10 cellular contexts compared by ENCODE assay signal in genomic region chr17:82246365-82247174, GRCh38. TPM values are rescaled to one million over a fixed set of nuclear protein-coding genes. Genes with fewer than 3 reads are reported as not detected.
A peak's percentile ranks its signal among the peaks of the same experiment; 100 is the strongest.
DNase-seq lines count a peak whose midpoint lies in the region; ATAC-seq and TF ChIP-seq lines count a peak whose summit lies in the region.
"Had no signal": no experiment of that assay in that cellular context is flagged by ENCODE, and none has a peak within 500 bp of the region (broad histone marks: within the 10 kb centered on the region; RNA-seq: fewer than 3 reads in every experiment).

No MANE protein-coding gene starts in this region.

- WGBS in sigmoid colon, 2 donors = 63 to 64% methylated on average over 27 of the region's 27 CpGs

- H3K36me3 ChIP-seq in RWPE2 (ENCODE audit: low read depth) = peaks cover 92% of the 10 kb centered on the region
- peaks cover 50 to 83% (median 58%) of the 10 kb centered on the region in 4 donors for H3K36me3 ChIP-seq in sigmoid colon

- no peak for TF ChIP-seq EP300 in sigmoid colon (IDR thresholded peaks at IDR 0.05)

- TF ChIP-seq POLR2A in sigmoid colon (IDR thresholded peaks at IDR 0.05) = no peak

- intact Hi-C loops in sigmoid colon (cut with DNase I) = loop anchor here (2.0 kb wide), 1 partner anchor 20 kb away; no protein-coding TSS in a partner anchor

- H3K4me1 ChIP-seq in RWPE2 (ENCODE audit: insufficient read depth, poor library complexity, severe bottlenecking) (peaks cover 43% of the 10 kb centered on the region), sigmoid colon (peaks cover 0 to 82% (median 73%) of the 10 kb centered on the region in 4 donors)

- H3K4me3 ChIP-seq in RWPE2 (ENCODE audit: severe bottlenecking) (no peak overlapping the region), sigmoid colon (no peak overlapping the region)
- H3K4me3 ChIP-seq: right lobe of liver had no signal

- H3K9me3 ChIP-seq in RWPE2 (ENCODE audit: severe bottlenecking) = no peaks in the 10 kb centered on the region
- H3K9me3 ChIP-seq in sigmoid colon = no peaks in the 10 kb centered on the region
- H3K9me3 ChIP-seq: right lobe of liver had no signal

- ATAC-seq in RWPE2 (ENCODE audit: low read depth) = peak; percentile 56
- no peak for ATAC-seq in HG02588 (IDR thresholded peaks at IDR 0.05; ENCODE audit: unreplicated experiment)
- ATAC-seq: activated T-cell treated with anti-CD3 and anti-CD28 coated beads, Interleukin-2, amount 50 U/mL, for 4 hours; right lobe of liver had no signal

- DNase-seq in GF-D8 (lab: John Stamatoyannopoulos, UW) (peak; percentile 49), RWPE2 (ENCODE audit: low spot score) (peak; percentile 96), fibroblast of gingiva (ENCODE audit: low read depth) (peak; percentile 54), sigmoid colon (no peak), DMS153 (lab: John Stamatoyannopoulos, UW) (no peak), NCI-H146 treated with DMSO at 0.1 percent for 48 hours (lab: John Stamatoyannopoulos, UW; ENCODE audit: unreplicated experiment) (no peak)
- no peak for DNase-seq in stimulated activated CD4-positive, alpha-beta T cell treated with anti-CD3 and anti-CD28 coated beads, Interleukin-2, amount 100 ng/mL, for 24 hours
- DNase-seq: activated T-cell treated with anti-CD3 and anti-CD28 coated beads, Interleukin-2, amount 50 U/mL, for 4 hours had no signal

- TF ChIP-seq CTCF in RWPE2 (IDR thresholded peaks at IDR 0.05; ENCODE audit: poor library complexity, severe bottlenecking) = no peak
- TF ChIP-seq CTCF in sigmoid colon (IDR thresholded peaks at IDR 0.05) = no peak

- H3K27ac ChIP-seq in RWPE2 (ENCODE audit: poor library complexity, severe bottlenecking) (peak overlapping the region; percentile 91), sigmoid colon (peak overlapping the region; percentile 79 to 90 (median 86))
- H3K27ac ChIP-seq: right lobe of liver had no signal

- no peaks in the 10 kb centered on the region for H3K27me3 ChIP-seq in RWPE2 (ENCODE audit: insufficient read depth, poor library complexity, severe bottlenecking)
- H3K27me3 ChIP-seq in sigmoid colon = no peaks in the 10 kb centered on the region
- H3K27me3 ChIP-seq: right lobe of liver had no signal

RNA-seq across cellular contexts. Expression of gene SLC16A3, which starts 17.7 kb away (rescaled TPM):
- 10 to 100 TPM in 3 of 4 donors, 1 to 10 TPM in 1; 9.6 to 19.7 (median 11.6) TPM for total RNA-seq in sigmoid colon
- 100 to 1,000 TPM in 1 of 3 donors, 10 to 100 TPM in 2; 10.8 to 140 (median 37.9) TPM for polyA plus RNA-seq in sigmoid colon

RNA-seq across cellular contexts. Expression of gene CSNK1D, which starts 26.9 kb away (rescaled TPM):
- 10 to 100 TPM; 45.1 to 61.2 (median 48.9) TPM for total RNA-seq in sigmoid colon
- 100 to 1,000 TPM in 1 of 3 donors, 10 to 100 TPM in 2; 55.9 to 142 (median 86.2) TPM for polyA plus RNA-seq in sigmoid colon

RNA-seq across cellular contexts. Expression of gene CCDC57, which starts 33.9 kb away (rescaled TPM):
- 10 to 100 TPM; 13.3 to 34.1 (median 20.8) TPM for total RNA-seq in sigmoid colon
- polyA plus RNA-seq in sigmoid colon = 10 to 100 TPM; 17.4 to 47.8 (median 25.4) TPM

Comparison
In these comparisons a context has a peak if more than half of its experiments do, and no peak if none do; other contexts are left out.
1. DNase-seq: peak in GF-D8 (single experiment), RWPE2 (single experiment) and fibroblast of gingiva (single experiment); none in sigmoid colon (single experiment), DMS153 (single experiment), NCI-H146 treated with DMSO at 0.1 percent for 48 hours (single experiment) and stimulated activated CD4-positive, alpha-beta T cell treated with anti-CD3 and anti-CD28 coated beads, Interleukin-2, amount 100 ng/mL, for 24 hours (0 of 2).